1 cellular context compared by ENCODE assay signal in the genomic region with DNA sequence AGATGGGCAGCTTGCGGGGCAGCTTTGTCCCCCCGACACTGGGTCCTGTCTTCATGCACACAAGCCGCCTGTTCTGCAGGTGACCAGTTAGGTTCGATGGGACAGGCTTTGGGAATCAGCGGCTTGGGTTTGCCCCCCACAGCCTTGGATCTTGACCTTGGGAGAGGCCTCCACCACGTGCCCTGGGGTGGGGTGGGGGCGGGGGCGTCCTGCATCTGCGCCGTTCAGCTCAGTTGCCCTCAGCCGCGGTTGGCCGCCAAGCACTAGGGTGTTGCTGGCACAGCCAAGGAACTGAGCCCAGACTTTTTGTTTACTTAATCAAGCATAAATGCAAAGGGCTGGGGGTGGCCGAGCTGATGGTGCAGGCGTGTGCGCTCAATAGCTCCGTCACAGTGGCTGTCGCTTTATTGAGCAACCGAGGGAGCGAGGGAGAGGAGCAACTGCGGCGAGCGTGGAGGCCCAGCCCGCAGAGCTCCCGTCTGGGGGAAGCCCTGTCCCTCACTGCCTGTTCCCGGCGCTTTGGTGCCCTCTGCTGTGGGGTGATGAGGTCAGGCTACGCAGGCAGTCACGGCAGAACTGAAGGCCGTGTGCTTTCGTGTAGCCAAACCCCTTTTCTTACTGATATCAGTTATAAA.
TF ChIP-seq lines count a peak whose summit lies in the region.

No MANE protein-coding gene starts in this region.

TF ChIP-seq in HepG2, 621 proteins besides CTCF, POLR2A, EP300 and RAD21 (continued from another document and continues in another):
- TF ChIP-seq, protein P1, sequence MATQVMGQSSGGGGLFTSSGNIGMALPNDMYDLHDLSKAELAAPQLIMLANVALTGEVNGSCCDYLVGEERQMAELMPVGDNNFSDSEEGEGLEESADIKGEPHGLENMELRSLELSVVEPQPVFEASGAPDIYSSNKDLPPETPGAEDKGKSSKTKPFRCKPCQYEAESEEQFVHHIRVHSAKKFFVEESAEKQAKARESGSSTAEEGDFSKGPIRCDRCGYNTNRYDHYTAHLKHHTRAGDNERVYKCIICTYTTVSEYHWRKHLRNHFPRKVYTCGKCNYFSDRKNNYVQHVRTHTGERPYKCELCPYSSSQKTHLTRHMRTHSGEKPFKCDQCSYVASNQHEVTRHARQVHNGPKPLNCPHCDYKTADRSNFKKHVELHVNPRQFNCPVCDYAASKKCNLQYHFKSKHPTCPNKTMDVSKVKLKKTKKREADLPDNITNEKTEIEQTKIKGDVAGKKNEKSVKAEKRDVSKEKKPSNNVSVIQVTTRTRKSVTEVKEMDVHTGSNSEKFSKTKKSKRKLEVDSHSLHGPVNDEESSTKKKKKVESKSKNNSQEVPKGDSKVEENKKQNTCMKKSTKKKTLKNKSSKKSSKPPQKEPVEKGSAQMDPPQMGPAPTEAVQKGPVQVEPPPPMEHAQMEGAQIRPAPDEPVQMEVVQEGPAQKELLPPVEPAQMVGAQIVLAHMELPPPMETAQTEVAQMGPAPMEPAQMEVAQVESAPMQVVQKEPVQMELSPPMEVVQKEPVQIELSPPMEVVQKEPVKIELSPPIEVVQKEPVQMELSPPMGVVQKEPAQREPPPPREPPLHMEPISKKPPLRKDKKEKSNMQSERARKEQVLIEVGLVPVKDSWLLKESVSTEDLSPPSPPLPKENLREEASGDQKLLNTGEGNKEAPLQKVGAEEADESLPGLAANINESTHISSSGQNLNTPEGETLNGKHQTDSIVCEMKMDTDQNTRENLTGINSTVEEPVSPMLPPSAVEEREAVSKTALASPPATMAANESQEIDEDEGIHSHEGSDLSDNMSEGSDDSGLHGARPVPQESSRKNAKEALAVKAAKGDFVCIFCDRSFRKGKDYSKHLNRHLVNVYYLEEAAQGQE (IDR thresholded peaks at IDR 0.05; ENCODE audit: borderline replicate concordance in 1 of 2, low read depth in 1 of 2, low read length in 2 of 2) = no peak
- TF ChIP-seq ZSCAN22 (CRISPR knock-in tag; IDR thresholded peaks at IDR 0.05) (no peak), MLLT10 (CRISPR knock-in tag; IDR thresholded peaks at IDR 0.05) (no peak), ZNF326 (CRISPR knock-in tag; IDR thresholded peaks at IDR 0.05; ENCODE audit: borderline replicate concordance) (no peak), DNMT1 (CRISPR knock-in tag; IDR thresholded peaks at IDR 0.05) (0 out of 2 replicates have a peak, but pooled peaks have one; percentile 11), MED13 (CRISPR knock-in tag; IDR thresholded peaks at IDR 0.05) (no peak), POGZ (CRISPR knock-in tag; IDR thresholded peaks at IDR 0.05) (no peak), STAG1 (CRISPR knock-in tag; IDR thresholded peaks at IDR 0.05) (peak; percentile 96), ZNF724P (CRISPR knock-in tag; IDR thresholded peaks at IDR 0.05; ENCODE audit: borderline replicate concordance) (no peak), MEIS1 (CRISPR knock-in tag; IDR thresholded peaks at IDR 0.05; ENCODE audit: borderline replicate concordance) (no peak), ZNF883 (CRISPR knock-in tag; IDR thresholded peaks at IDR 0.05; ENCODE audit: not compliant biosample characterization) (no peak), ZNF274 (CRISPR knock-in tag; IDR thresholded peaks at IDR 0.05) (no peak), ZNF777 (CRISPR knock-in tag; IDR thresholded peaks at IDR 0.05) (peak; percentile 68), ZNF121 (CRISPR knock-in tag; IDR thresholded peaks at IDR 0.05) (no peak), SPEN (CRISPR knock-in tag; IDR thresholded peaks at IDR 0.05; ENCODE audit: low read depth) (peak; percentile 51; the same call in 1 of the 2 replicates), ZNF34 (CRISPR knock-in tag; IDR thresholded peaks at IDR 0.05; ENCODE audit: borderline replicate concordance) (0 out of 2 replicates have a peak, but pooled peaks have one; percentile 43), ZNF570 (CRISPR knock-in tag; IDR thresholded peaks at IDR 0.05; ENCODE audit: borderline replicate concordance) (no peak), ZNF136 (CRISPR knock-in tag; IDR thresholded peaks at IDR 0.05; ENCODE audit: low read depth) (no peak), ZNF792 (CRISPR knock-in tag; IDR thresholded peaks at IDR 0.05) (peak; percentile 53; the same call in 1 of the 2 replicates), RBAK (CRISPR knock-in tag; IDR thresholded peaks at IDR 0.05) (no peak), NCOA1 (CRISPR knock-in tag; IDR thresholded peaks at IDR 0.05) (0 out of 2 replicates have a peak, but pooled peaks have one; percentile 44)
- TF ChIP-seq, protein P2, sequence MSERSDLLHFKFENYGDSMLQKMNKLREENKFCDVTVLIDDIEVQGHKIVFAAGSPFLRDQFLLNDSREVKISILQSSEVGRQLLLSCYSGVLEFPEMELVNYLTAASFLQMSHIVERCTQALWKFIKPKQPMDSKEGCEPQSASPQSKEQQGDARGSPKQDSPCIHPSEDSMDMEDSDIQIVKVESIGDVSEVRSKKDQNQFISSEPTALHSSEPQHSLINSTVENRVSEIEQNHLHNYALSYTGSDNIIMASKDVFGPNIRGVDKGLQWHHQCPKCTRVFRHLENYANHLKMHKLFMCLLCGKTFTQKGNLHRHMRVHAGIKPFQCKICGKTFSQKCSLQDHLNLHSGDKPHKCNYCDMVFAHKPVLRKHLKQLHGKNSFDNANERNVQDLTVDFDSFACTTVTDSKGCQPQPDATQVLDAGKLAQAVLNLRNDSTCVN (CRISPR knock-in tag; IDR thresholded peaks at IDR 0.05; ENCODE audit: borderline replicate concordance) = no peak
- TF ChIP-seq, protein P3, sequence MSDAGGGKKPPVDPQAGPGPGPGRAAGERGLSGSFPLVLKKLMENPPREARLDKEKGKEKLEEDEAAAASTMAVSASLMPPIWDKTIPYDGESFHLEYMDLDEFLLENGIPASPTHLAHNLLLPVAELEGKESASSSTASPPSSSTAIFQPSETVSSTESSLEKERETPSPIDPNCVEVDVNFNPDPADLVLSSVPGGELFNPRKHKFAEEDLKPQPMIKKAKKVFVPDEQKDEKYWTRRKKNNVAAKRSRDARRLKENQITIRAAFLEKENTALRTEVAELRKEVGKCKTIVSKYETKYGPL (CRISPR knock-in tag; IDR thresholded peaks at IDR 0.05) = no peak
- TF ChIP-seq, protein P4, sequence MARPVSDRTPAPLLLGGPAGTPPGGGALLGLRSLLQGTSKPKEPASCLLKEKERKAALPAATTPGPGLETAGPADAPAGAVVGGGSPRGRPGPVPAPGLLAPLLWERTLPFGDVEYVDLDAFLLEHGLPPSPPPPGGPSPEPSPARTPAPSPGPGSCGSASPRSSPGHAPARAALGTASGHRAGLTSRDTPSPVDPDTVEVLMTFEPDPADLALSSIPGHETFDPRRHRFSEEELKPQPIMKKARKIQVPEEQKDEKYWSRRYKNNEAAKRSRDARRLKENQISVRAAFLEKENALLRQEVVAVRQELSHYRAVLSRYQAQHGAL (CRISPR knock-in tag; IDR thresholded peaks at IDR 0.05; ENCODE audit: not compliant biosample characterization) = no peak
- TF ChIP-seq, protein P5, sequence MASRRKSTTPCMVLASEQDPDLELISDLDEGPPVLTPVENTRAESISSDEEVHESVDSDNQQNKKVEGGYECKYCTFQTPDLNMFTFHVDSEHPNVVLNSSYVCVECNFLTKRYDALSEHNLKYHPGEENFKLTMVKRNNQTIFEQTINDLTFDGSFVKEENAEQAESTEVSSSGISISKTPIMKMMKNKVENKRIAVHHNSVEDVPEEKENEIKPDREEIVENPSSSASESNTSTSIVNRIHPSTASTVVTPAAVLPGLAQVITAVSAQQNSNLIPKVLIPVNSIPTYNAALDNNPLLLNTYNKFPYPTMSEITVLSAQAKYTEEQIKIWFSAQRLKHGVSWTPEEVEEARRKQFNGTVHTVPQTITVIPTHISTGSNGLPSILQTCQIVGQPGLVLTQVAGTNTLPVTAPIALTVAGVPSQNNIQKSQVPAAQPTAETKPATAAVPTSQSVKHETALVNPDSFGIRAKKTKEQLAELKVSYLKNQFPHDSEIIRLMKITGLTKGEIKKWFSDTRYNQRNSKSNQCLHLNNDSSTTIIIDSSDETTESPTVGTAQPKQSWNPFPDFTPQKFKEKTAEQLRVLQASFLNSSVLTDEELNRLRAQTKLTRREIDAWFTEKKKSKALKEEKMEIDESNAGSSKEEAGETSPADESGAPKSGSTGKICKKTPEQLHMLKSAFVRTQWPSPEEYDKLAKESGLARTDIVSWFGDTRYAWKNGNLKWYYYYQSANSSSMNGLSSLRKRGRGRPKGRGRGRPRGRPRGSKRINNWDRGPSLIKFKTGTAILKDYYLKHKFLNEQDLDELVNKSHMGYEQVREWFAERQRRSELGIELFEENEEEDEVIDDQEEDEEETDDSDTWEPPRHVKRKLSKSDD (CRISPR knock-in tag; IDR thresholded peaks at IDR 0.05; ENCODE audit: low read depth) = no peak
- TF ChIP-seq, protein P6, sequence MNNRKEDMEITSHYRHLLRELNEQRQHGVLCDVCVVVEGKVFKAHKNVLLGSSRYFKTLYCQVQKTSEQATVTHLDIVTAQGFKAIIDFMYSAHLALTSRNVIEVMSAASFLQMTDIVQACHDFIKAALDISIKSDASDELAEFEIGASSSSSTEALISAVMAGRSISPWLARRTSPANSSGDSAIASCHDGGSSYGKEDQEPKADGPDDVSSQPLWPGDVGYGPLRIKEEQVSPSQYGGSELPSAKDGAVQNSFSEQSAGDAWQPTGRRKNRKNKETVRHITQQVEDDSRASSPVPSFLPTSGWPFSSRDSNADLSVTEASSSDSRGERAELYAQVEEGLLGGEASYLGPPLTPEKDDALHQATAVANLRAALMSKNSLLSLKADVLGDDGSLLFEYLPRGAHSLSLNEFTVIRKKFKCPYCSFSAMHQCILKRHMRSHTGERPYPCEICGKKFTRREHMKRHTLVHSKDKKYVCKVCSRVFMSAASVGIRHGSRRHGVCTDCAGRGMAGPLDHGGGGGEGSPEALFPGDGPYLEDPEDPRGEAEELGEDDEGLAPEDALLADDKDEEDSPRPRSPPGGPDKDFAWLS (CRISPR knock-in tag; IDR thresholded peaks at IDR 0.05; ENCODE audit: borderline replicate concordance) = no peak
- TF ChIP-seq, protein P7, sequence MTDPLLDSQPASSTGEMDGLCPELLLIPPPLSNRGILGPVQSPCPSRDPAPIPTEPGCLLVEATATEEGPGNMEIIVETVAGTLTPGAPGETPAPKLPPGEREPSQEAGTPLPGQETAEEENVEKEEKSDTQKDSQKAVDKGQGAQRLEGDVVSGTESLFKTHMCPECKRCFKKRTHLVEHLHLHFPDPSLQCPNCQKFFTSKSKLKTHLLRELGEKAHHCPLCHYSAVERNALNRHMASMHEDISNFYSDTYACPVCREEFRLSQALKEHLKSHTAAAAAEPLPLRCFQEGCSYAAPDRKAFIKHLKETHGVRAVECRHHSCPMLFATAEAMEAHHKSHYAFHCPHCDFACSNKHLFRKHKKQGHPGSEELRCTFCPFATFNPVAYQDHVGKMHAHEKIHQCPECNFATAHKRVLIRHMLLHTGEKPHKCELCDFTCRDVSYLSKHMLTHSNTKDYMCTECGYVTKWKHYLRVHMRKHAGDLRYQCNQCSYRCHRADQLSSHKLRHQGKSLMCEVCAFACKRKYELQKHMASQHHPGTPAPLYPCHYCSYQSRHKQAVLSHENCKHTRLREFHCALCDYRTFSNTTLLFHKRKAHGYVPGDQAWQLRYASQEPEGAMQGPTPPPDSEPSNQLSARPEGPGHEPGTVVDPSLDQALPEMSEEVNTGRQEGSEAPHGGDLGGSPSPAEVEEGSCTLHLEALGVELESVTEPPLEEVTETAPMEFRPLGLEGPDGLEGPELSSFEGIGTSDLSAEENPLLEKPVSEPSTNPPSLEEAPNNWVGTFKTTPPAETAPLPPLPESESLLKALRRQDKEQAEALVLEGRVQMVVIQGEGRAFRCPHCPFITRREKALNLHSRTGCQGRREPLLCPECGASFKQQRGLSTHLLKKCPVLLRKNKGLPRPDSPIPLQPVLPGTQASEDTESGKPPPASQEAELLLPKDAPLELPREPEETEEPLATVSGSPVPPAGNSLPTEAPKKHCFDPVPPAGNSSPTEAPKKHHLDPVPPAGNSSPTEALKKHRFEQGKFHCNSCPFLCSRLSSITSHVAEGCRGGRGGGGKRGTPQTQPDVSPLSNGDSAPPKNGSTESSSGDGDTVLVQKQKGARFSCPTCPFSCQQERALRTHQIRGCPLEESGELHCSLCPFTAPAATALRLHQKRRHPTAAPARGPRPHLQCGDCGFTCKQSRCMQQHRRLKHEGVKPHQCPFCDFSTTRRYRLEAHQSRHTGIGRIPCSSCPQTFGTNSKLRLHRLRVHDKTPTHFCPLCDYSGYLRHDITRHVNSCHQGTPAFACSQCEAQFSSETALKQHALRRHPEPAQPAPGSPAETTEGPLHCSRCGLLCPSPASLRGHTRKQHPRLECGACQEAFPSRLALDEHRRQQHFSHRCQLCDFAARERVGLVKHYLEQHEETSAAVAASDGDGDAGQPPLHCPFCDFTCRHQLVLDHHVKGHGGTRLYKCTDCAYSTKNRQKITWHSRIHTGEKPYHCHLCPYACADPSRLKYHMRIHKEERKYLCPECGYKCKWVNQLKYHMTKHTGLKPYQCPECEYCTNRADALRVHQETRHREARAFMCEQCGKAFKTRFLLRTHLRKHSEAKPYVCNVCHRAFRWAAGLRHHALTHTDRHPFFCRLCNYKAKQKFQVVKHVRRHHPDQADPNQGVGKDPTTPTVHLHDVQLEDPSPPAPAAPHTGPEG (CRISPR knock-in tag; IDR thresholded peaks at IDR 0.05) = no peak
- TF ChIP-seq, protein P8, sequence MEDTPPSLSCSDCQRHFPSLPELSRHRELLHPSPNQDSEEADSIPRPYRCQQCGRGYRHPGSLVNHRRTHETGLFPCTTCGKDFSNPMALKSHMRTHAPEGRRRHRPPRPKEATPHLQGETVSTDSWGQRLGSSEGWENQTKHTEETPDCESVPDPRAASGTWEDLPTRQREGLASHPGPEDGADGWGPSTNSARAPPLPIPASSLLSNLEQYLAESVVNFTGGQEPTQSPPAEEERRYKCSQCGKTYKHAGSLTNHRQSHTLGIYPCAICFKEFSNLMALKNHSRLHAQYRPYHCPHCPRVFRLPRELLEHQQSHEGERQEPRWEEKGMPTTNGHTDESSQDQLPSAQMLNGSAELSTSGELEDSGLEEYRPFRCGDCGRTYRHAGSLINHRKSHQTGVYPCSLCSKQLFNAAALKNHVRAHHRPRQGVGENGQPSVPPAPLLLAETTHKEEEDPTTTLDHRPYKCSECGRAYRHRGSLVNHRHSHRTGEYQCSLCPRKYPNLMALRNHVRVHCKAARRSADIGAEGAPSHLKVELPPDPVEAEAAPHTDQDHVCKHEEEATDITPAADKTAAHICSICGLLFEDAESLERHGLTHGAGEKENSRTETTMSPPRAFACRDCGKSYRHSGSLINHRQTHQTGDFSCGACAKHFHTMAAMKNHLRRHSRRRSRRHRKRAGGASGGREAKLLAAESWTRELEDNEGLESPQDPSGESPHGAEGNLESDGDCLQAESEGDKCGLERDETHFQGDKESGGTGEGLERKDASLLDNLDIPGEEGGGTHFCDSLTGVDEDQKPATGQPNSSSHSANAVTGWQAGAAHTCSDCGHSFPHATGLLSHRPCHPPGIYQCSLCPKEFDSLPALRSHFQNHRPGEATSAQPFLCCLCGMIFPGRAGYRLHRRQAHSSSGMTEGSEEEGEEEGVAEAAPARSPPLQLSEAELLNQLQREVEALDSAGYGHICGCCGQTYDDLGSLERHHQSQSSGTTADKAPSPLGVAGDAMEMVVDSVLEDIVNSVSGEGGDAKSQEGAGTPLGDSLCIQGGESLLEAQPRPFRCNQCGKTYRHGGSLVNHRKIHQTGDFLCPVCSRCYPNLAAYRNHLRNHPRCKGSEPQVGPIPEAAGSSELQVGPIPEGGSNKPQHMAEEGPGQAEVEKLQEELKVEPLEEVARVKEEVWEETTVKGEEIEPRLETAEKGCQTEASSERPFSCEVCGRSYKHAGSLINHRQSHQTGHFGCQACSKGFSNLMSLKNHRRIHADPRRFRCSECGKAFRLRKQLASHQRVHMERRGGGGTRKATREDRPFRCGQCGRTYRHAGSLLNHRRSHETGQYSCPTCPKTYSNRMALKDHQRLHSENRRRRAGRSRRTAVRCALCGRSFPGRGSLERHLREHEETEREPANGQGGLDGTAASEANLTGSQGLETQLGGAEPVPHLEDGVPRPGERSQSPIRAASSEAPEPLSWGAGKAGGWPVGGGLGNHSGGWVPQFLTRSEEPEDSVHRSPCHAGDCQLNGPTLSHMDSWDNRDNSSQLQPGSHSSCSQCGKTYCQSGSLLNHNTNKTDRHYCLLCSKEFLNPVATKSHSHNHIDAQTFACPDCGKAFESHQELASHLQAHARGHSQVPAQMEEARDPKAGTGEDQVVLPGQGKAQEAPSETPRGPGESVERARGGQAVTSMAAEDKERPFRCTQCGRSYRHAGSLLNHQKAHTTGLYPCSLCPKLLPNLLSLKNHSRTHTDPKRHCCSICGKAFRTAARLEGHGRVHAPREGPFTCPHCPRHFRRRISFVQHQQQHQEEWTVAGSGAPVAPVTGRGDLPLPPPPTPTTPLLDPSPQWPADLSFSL (CRISPR knock-in tag; IDR thresholded peaks at IDR 0.05) = no peak
